1 cellular context compared by ENCODE assay signal in the genomic region with DNA sequence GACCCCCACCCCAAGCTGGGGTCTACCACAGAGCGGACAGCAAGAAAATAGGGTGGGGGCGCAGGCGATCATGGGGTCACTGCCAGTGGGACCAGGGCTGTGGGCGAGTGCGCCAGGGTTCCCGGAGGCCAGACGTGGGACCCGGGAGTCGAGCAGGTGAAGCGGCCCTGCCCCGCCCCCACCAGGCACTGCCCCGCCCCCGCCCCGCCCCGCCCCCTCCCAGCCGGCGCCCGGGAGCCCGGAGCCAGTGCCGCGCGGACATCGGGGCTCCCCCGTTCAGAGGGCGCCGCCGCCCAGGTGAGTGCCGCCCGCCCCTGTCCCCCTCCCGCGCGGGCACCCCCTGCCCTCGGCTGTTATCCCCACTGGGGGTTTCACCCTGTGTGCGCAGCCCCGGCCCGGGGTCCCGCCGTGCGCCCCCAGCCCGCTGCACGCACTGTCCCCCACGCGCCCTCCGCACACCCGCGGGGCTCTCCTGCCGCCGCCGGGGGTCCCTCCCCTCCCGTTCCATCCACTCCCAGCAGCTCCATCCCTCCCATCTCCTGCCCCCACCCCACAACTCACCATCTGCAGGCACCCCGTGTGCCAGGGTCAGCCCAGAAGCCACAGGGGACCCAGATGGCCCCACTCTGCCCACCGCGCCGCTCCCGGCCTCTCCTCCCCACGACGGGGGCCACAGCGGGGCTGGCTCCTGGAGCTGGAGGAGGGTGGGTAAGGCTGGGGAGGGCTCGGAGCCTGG.
TF ChIP-seq lines count a peak whose summit lies in the region.

Gene SSTR5, plus strand, starts transcription at position 222 of the 736 bp plus-strand sequence. CDS start 6,122 bp downstream, outside the sequence.

TF ChIP-seq in IMR-90, 13 proteins besides CTCF, POLR2A, EP300 and RAD21:
- TF ChIP-seq FOS (IDR thresholded peaks at IDR 0.05; ENCODE audit: low read depth, low read length) (no peak), RCOR1 (IDR thresholded peaks at IDR 0.05; ENCODE audit: insufficient replicate concordance, low read length) (no peak), RFX5 (IDR thresholded peaks at IDR 0.05; ENCODE audit: low read depth, low read length) (no peak), USF2 (IDR thresholded peaks at IDR 0.05; ENCODE audit: low read depth, low read length) (no peak), ELK1 (IDR thresholded peaks at IDR 0.05; ENCODE audit: borderline replicate concordance, low read depth, low read length) (no peak), MXI1 (IDR thresholded peaks at IDR 0.05; ENCODE audit: borderline replicate concordance, low read depth, low read length) (no peak), MAZ (IDR thresholded peaks at IDR 0.05; ENCODE audit: borderline replicate concordance, low read depth, low read length) (no peak), BHLHE40 (IDR thresholded peaks at IDR 0.05; ENCODE audit: low read depth, low read length) (no peak), CHD1 (IDR thresholded peaks at IDR 0.05; ENCODE audit: low read depth, low read length) (no peak), CEBPB (IDR thresholded peaks at IDR 0.05; ENCODE audit: low read depth, low read length) (no peak), SMC3 (IDR thresholded peaks at IDR 0.05; ENCODE audit: low read depth, low read length) (no peak), NFE2L2 (IDR thresholded peaks at IDR 0.05; ENCODE audit: low read depth, low read length) (no peak), MAFK (IDR thresholded peaks at IDR 0.05; ENCODE audit: low read depth, low read length) (no peak)
